9 cellular contexts compared by ENCODE assay signal in the genomic region with DNA sequence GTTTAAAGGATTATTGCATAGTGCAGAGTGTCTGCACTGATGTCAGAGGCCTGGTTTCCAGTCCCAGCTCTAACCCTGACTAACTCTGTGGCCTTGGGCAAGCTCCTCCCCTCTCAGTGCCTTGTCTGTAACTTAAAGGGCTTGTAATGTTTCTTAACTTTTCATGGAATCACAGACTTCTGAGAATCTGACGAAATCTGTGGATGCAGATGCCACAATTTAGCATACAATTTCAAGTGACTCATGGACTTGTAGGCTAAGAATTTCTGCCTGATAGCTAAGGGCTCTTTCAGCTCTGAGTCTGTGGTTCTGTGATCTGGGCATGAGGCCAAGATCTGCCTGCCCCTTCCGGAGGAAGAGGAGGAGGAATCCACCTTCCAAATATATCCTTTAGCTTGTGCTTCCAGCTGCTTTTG.
DNase-seq lines count a peak whose midpoint lies in the region; ATAC-seq, FAIRE-seq and TF ChIP-seq lines count a peak whose summit lies in the region.
"Had no signal": no experiment of that assay in that cellular context is flagged by ENCODE, and none has a peak within 500 bp of the region (broad histone marks: within the 10 kb centered on the region; RNA-seq: fewer than 3 reads in every experiment).

No MANE protein-coding gene starts in this region.

- H3K36me3 Mint-ChIP-seq in neural progenitor cell, result no peaks in the 10 kb centered on the region

- H3K4me1 ChIP-seq in endothelial cell of umbilical vein (ENCODE audit: control insufficient read depth, extremely low read depth, insufficient read depth, low read length) (peaks cover 15% of the 10 kb centered on the region), muscle layer of duodenum (ENCODE audit: control insufficient read depth in 1 of 2, insufficient read depth in 2 of 2, low read length in 2 of 2) (peaks cover 0 to 4% of the 10 kb centered on the region in 2 donors), neural progenitor cell (no peaks in the 10 kb centered on the region)

- CTCF ChIA-PET in endothelial cell of umbilical vein (lab: Charles Lee), result interaction anchor here (0.8 to 2.0 kb wide), 9 partner anchors 23 to 494 kb away, joined by 3 to 18 read pairs (median 6); no protein-coding TSS in a partner anchor

- no peaks in the 10 kb centered on the region for H3K9me1 ChIP-seq in endothelial cell of umbilical vein (replicated peaks; ENCODE audit: control insufficient read depth, extremely low read depth, insufficient read depth, low read length)

- DNase-seq in CD1c-positive myeloid dendritic cell (ENCODE audit: extremely low spot score), result peak; percentile 85
- DNase-seq in NOMO-1 treated with DMSO at 0.1 percent for 48 hours (lab: John Stamatoyannopoulos, UW; ENCODE audit: unreplicated experiment), result peak; percentile 84
- DNase-seq in endothelial cell of umbilical vein (ENCODE audit: low read depth, low spot score), result peak; percentile 90
- DNase-seq in neural progenitor cell (ENCODE audit: low spot score), result no peak
- DNase-seq in DMS114 treated with DMSO at 0.1 percent for 48 hours (lab: John Stamatoyannopoulos, UW; ENCODE audit: unreplicated experiment), result no peak
- no peak for DNase-seq in NCI-H1694 treated with DMSO at 0.1 percent for 48 hours (lab: John Stamatoyannopoulos, UW)

- no peaks in the 10 kb centered on the region for H4K20me1 ChIP-seq in endothelial cell of umbilical vein (replicated peaks; ENCODE audit: control insufficient read depth, extremely low read depth, insufficient read depth, low read length)
- no peaks in the 10 kb centered on the region for H4K20me1 ChIP-seq in neural progenitor cell (ENCODE audit: low read depth)

- H3K79me2 ChIP-seq in endothelial cell of umbilical vein (ENCODE audit: control insufficient read depth, insufficient read depth, low read length) (no peaks in the 10 kb centered on the region), neural progenitor cell (ENCODE audit: low read depth) (no peaks in the 10 kb centered on the region)

- H3K4me2 ChIP-seq in endothelial cell of umbilical vein (ENCODE audit: insufficient read depth, low read length) (peak overlapping the region; percentile 40), neural progenitor cell (no peak overlapping the region)

- H3K27ac ChIP-seq in endothelial cell of umbilical vein (ENCODE audit: insufficient read depth, low read depth, low read length) (peak overlapping the region; percentile 71), muscle layer of duodenum (ENCODE audit: low read length) (peak overlapping the region; percentile 79), neural progenitor cell (no peak overlapping the region)

- peak; percentile 100 for FAIRE-seq in endothelial cell of umbilical vein (lab: Jason Lieb, UNC)
- FAIRE-seq: colon had no signal

- H3K27ac Mint-ChIP-seq in neural progenitor cell, result no peak overlapping the region

- H3K9ac ChIP-seq in endothelial cell of umbilical vein (replicated peaks; ENCODE audit: extremely low read depth, insufficient read depth, low read length) (no peak overlapping the region), neural progenitor cell (no peak overlapping the region)

- H2AFZ ChIP-seq in endothelial cell of umbilical vein (ENCODE audit: low read depth, low read length) (peak overlapping the region; percentile 57), neural progenitor cell (replicated peaks) (no peak overlapping the region)

- H3K9me3 Mint-ChIP-seq in neural progenitor cell, result no peaks in the 10 kb centered on the region

- H3K4me1 Mint-ChIP-seq in neural progenitor cell, result no peaks in the 10 kb centered on the region

- no peak overlapping the region for H3K4me3 ChIP-seq in endothelial cell of umbilical vein (replicated peaks in 1 of 3; ENCODE audit: insufficient read depth in 1 of 3, low read depth in 1 of 3, low read length in 3 of 3)
- no peak overlapping the region for H3K4me3 ChIP-seq in muscle layer of duodenum (ENCODE audit: low read depth in 1 of 2, low read length in 2 of 2)
- no peak overlapping the region for H3K4me3 ChIP-seq in neural progenitor cell

- POLR2A ChIA-PET in endothelial cell of umbilical vein (lab: Charles Lee), result no interaction called here

- H3K27me3 Mint-ChIP-seq in neural progenitor cell (ENCODE audit: insufficient read depth, low read depth), result no peaks in the 10 kb centered on the region

- intact Hi-C loops in endothelial cell of umbilical vein (cut with micrococcal nuclease), result loop anchor here (1.0 to 5.0 kb wide), 4 partner anchors 47 to 1018 kb away; no protein-coding TSS in a partner anchor

- BruUV-seq in endothelial cell of umbilical vein (replicated peaks; lab: Mats Ljungman, UMichigan), result no TSS peak

- ATAC-seq in GM21447 (IDR thresholded peaks at IDR 0.05; ENCODE audit: unreplicated experiment), result no peak

- dilution Hi-C loops in endothelial cell of umbilical vein (cut with MboI; ENCODE audit: extremely low pct_ligation_motif_present, low sequenced_read_pairs), result no loop called here

- H3F3A ChIP-seq in neural progenitor cell (ENCODE audit: low read depth), result no peaks in the 10 kb centered on the region

- H3K27me3 ChIP-seq in endothelial cell of umbilical vein (ENCODE audit: control insufficient read depth in 2 of 2, insufficient read depth in 2 of 2, low read length in 2 of 2) (no peaks in the 10 kb centered on the region), muscle layer of duodenum (ENCODE audit: low read depth, low read length) (no peaks in the 10 kb centered on the region), neural progenitor cell (no peaks in the 10 kb centered on the region)

- H3K9me3 ChIP-seq in endothelial cell of umbilical vein (replicated peaks; ENCODE audit: control insufficient read depth, insufficient read depth, low read length) (no peaks in the 10 kb centered on the region), muscle layer of duodenum (ENCODE audit: control insufficient read depth in 1 of 2, low read length in 2 of 2) (no peaks in the 10 kb centered on the region), neural progenitor cell (ENCODE audit: low read depth) (no peaks in the 10 kb centered on the region)

- no peak for TF ChIP-seq POLR2A in endothelial cell of umbilical vein (IDR thresholded peaks at IDR 0.05; ENCODE audit: low read depth, low read length)

- no peak overlapping the region for H3K4me3 Mint-ChIP-seq in neural progenitor cell

- H3K36me3 ChIP-seq in endothelial cell of umbilical vein (ENCODE audit: control insufficient read depth in 2 of 2, extremely low read depth in 1 of 2, insufficient read depth in 2 of 2, low read length in 2 of 2), result no peaks in the 10 kb centered on the region
- H3K36me3 ChIP-seq in muscle layer of duodenum (ENCODE audit: control insufficient read depth in 1 of 2, insufficient read depth in 2 of 2, low read length in 2 of 2), result no peaks in the 10 kb centered on the region
- H3K36me3 ChIP-seq in neural progenitor cell, result no peaks in the 10 kb centered on the region

- no peak for TF ChIP-seq CTCF in endothelial cell of umbilical vein (IDR thresholded peaks at IDR 0.05; ENCODE audit: extremely low read depth in 1 of 2, insufficient read depth in 1 of 2, low read depth in 1 of 2, low read length in 2 of 2)
- no peak for TF ChIP-seq CTCF in neural progenitor cell (IDR thresholded peaks at IDR 0.05)

TF ChIP-seq in endothelial cell of umbilical vein, 7 proteins besides CTCF, POLR2A, EP300 and RAD21:
- TF ChIP-seq GATA2 (IDR thresholded peaks at IDR 0.05; ENCODE audit: insufficient read depth, insufficient read length, low read depth, low read length), result peak; percentile 18
- TF ChIP-seq JUN (IDR thresholded peaks at IDR 0.05; ENCODE audit: borderline replicate concordance, insufficient read depth, insufficient read length, low read depth), result peak; percentile 52
- no peak for TF ChIP-seq EZH2 (IDR thresholded peaks at IDR 0.05; ENCODE audit: borderline replicate concordance, low read depth, low read length, severe bottlenecking)
- TF ChIP-seq, protein P1, sequence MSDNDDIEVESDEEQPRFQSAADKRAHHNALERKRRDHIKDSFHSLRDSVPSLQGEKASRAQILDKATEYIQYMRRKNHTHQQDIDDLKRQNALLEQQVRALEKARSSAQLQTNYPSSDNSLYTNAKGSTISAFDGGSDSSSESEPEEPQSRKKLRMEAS (IDR thresholded peaks at IDR 0.05; ENCODE audit: insufficient read depth, insufficient read length), result no peak
- TF ChIP-seq POLR2AphosphoS5 (IDR thresholded peaks at IDR 0.05; ENCODE audit: insufficient read depth, low read depth, low read length), result peak; percentile 27
- peak; percentile 59 for TF ChIP-seq FOS (IDR thresholded peaks at IDR 0.05; ENCODE audit: borderline replicate concordance, insufficient read depth, low read length)

Comparison
In these comparisons a context has a peak if more than half of its experiments do, and no peak if none do; other contexts are left out.
1. DNase-seq: peak in CD1c-positive myeloid dendritic cell (single experiment), NOMO-1 treated with DMSO at 0.1 percent for 48 hours (single experiment) and endothelial cell of umbilical vein (single experiment); none in neural progenitor cell (single experiment), DMS114 treated with DMSO at 0.1 percent for 48 hours (single experiment) and NCI-H1694 treated with DMSO at 0.1 percent for 48 hours (single experiment).